Comparison of ENCODE assay signal across 17 cellular contexts in the genomic region with DNA sequence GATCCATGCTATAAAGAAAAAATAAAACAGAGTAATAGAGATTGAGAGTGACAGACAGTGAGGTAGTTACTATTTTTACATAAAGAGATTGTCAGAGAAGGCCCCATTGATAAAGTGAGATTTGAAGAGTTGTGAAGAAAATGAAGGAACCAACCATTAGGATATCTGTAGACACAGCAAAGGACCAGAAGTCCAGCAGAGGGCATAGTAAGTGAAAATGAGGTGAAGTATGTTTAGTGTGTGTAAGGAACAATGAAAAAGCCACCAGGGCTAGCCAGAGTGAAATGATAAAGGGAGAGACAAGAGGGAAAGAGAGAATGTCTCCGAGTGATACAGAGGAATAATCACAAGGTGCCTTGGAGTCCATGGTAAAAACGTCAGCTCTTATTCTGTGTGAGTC.
A peak's percentile ranks its signal among the peaks of the same experiment; 100 is the strongest.
DNase-seq lines count a peak whose midpoint lies in the region; ATAC-seq and TF ChIP-seq lines count a peak whose summit lies in the region.
"Had no signal": no experiment of that assay in that cellular context is flagged by ENCODE, and none has a peak within 500 bp of the region (broad histone marks: within the 10 kb centered on the region; RNA-seq: fewer than 3 reads in every experiment).

No MANE protein-coding gene starts in this region.

- POLR2A ChIA-PET in HEK293 (lab: Yijun Ruan, JAX), result no interaction called here

- TF ChIP-seq CTCF in HEK293 (tag by site-specific recombination; IDR thresholded peaks at IDR 0.05) (peak; percentile 28; the same call in 1 of the 2 replicates), nephron progenitor cell (IDR thresholded peaks at IDR 0.05) (peak; percentile 9)

- no peak overlapping the region for H3K4me3 Mint-ChIP-seq in nephron progenitor cell
- H3K4me3 Mint-ChIP-seq in immature natural killer cell, result no peak overlapping the region
- H3K4me3 Mint-ChIP-seq: activated naive CD8-positive, alpha-beta T cell; memory B cell; T-helper 1 cell treated with Interleukin-12 subunit alpha and Interleukin-12 subunit beta and Interleukin-4 antibody, amounts not matched to agents 30 μg/mL and 1 μg/mL, for 36 hours had no signal

- no peak overlapping the region for H3K4me3 ChIP-seq in HEK293 (ENCODE audit: low read depth, low read length)
- H3K4me3 ChIP-seq: gastroesophageal sphincter, sigmoid colon had no signal

- in situ Hi-C loops in SK-MEL-5 (cut with HindIII; ENCODE audit: low pct_unique_long_range_greater_than_20kb, low sequenced_read_pairs), result no loop called here

- H3K4me1 Mint-ChIP-seq in nephron progenitor cell (no peaks in the 10 kb centered on the region), immature natural killer cell (no peaks in the 10 kb centered on the region)
- H3K4me1 Mint-ChIP-seq: memory B cell had no signal

- DNase-seq in DMS53 (lab: John Stamatoyannopoulos, UW), result peak; percentile 70
- peak; percentile 43 for DNase-seq in SK-MEL-5 (ENCODE audit: low read depth, low spot score)
- DNase-seq in nephron progenitor cell, result no peak
- no peak for DNase-seq in immature natural killer cell
- DNase-seq in activated CD8-positive, alpha-beta memory T cell treated with anti-CD3 and anti-CD28 coated beads, Interleukin-2, amount 50 U/mL, for 4 hours, result no peak
- DNase-seq: caudate nucleus; NCI-H345; sigmoid colon; stimulated activated CD4-positive, alpha-beta T cell treated with anti-CD3 and anti-CD28 coated beads, Interleukin-4, amount 100 ng/mL, for 24 hours had no signal

- no peaks in the 10 kb centered on the region for H3K4me1 ChIP-seq in HEK293 (ENCODE audit: control insufficient read depth, insufficient read depth, low read length)
- H3K4me1 ChIP-seq: gastroesophageal sphincter, sigmoid colon had no signal

- H3K27ac Mint-ChIP-seq in nephron progenitor cell (no peak overlapping the region), immature natural killer cell (no peak overlapping the region)
- H3K27ac Mint-ChIP-seq: activated naive CD8-positive, alpha-beta T cell; memory B cell; T-helper 1 cell treated with Interleukin-12 subunit alpha and Interleukin-12 subunit beta and Interleukin-4 antibody, amounts not matched to agents 30 μg/mL and 1 μg/mL, for 36 hours had no signal

- ATAC-seq in HG02798 (IDR thresholded peaks at IDR 0.05; ENCODE audit: poor library complexity, unreplicated experiment), result no peak
- ATAC-seq: gastroesophageal sphincter, Panc1 had no signal

- no peaks in the 10 kb centered on the region for H3K36me3 ChIP-seq in HEK293 (ENCODE audit: control insufficient read depth in 2 of 2, insufficient read depth in 1 of 2, low read length in 2 of 2)
- H3K36me3 ChIP-seq: gastroesophageal sphincter, sigmoid colon had no signal

- H3K9me3 ChIP-seq in HEK293 (ENCODE audit: control insufficient read depth, insufficient read depth, low read depth, low read length), result no peaks in the 10 kb centered on the region
- H3K9me3 ChIP-seq: sigmoid colon had no signal

- peaks cover 17% of the 10 kb centered on the region for H3K9me3 Mint-ChIP-seq in nephron progenitor cell
- H3K9me3 Mint-ChIP-seq in immature natural killer cell, result peaks cover 3 to 18% (median 9%) of the 10 kb centered on the region in 6 donors

- no peak overlapping the region for H3K27ac ChIP-seq in HEK293 (ENCODE audit: extremely low read depth, low read depth, low read length)
- H3K27ac ChIP-seq: gastroesophageal sphincter, HL-60, sigmoid colon had no signal

- H3K36me3 Mint-ChIP-seq in nephron progenitor cell (ENCODE audit: low read depth) (peaks cover 6% of the 10 kb centered on the region), immature natural killer cell (no peaks in the 10 kb centered on the region)
- H3K36me3 Mint-ChIP-seq: activated naive CD8-positive, alpha-beta T cell; memory B cell had no signal

- CTCF ChIA-PET in HEK293 (lab: Yijun Ruan, JAX), result interaction anchor here (0.7 to 1.0 kb wide), 2 partner anchors 326 to 450 kb away, joined by 3 to 4 read pairs; no protein-coding TSS in a partner anchor

- H3K27me3 Mint-ChIP-seq in nephron progenitor cell (ENCODE audit: low read depth, poor library complexity), result no peaks in the 10 kb centered on the region
- peaks cover 0 to 2% (median 2%) of the 10 kb centered on the region in 3 donors for H3K27me3 Mint-ChIP-seq in immature natural killer cell (ENCODE audit: low read depth in 3 of 3)
- H3K27me3 Mint-ChIP-seq: activated naive CD8-positive, alpha-beta T cell; memory B cell had no signal

TF ChIP-seq in HEK293, 187 proteins besides CTCF, POLR2A, EP300 and RAD21:
- TF ChIP-seq, protein P1, sequence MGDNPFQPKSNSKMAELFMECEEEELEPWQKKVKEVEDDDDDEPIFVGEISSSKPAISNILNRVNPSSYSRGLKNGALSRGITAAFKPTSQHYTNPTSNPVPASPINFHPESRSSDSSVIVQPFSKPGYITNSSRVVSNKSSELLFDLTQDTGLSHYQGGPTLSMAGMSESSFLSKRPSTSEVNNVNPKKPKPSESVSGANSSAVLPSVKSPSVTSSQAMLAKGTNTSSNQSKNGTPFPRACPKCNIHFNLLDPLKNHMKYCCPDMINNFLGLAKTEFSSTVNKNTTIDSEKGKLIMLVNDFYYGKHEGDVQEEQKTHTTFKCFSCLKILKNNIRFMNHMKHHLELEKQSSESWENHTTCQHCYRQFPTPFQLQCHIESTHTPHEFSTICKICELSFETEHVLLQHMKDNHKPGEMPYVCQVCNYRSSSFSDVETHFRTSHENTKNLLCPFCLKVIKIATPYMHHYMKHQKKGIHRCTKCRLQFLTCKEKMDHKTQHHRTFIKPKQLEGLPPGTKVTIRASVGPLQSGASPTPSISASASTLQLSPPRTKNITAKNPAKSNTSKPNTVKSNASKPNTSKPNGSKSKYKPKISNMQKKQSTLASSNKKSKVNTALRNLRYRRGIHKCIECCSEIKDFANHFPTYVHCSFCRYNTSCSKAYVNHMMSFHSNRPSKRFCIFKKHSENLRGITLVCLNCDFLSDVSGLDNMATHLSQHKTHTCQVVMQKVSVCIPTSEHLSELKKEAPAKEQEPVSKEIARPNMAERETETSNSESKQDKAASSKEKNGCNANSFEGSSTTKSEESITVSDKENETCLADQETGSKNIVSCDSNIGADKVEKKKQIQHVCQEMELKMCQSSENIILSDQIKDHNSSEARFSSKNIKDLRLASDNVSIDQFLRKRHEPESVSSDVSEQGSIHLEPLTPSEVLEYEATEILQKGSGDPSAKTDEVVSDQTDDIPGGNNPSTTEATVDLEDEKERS (tag by site-specific recombination; IDR thresholded peaks at IDR 0.05), result no peak
- TF ChIP-seq ZNF266 (tag by site-specific recombination; IDR thresholded peaks at IDR 0.05; ENCODE audit: low read depth) (no peak), ZNF654 (tag by site-specific recombination; IDR thresholded peaks at IDR 0.05; ENCODE audit: low read depth) (0 out of 2 replicates have a peak, but pooled peaks have one; percentile 15)

Comparison
In these comparisons a context has a peak if more than half of its experiments do, and no peak if none do; other contexts are left out.
1. DNase-seq: peak in DMS53 (single experiment) and SK-MEL-5 (single experiment); none in nephron progenitor cell (single experiment), immature natural killer cell (0 of 3) and activated CD8-positive, alpha-beta memory T cell treated with anti-CD3 and anti-CD28 coated beads, Interleukin-2, amount 50 U/mL, for 4 hours (single experiment).